15 cellular contexts compared by ENCODE assay signal in genomic region chr2:38438133-38438532, GRCh38.
"Had no signal": no experiment of that assay in that cellular context is flagged by ENCODE, and none has a peak within 500 bp of the region (broad histone marks: within the 10 kb centered on the region; RNA-seq: fewer than 3 reads in every experiment).

No MANE protein-coding gene starts in this region.

- H3K36me3 ChIP-seq: lower lobe of right lung, neutrophil, pancreas, upper lobe of left lung had no signal

- H3K9me3 Mint-ChIP-seq: effector memory CD8-positive, alpha-beta T cell had no signal

- H3K27me3 ChIP-seq: body of pancreas, neutrophil, pancreas, upper lobe of left lung had no signal

- H3K4me1 Mint-ChIP-seq: naive B cell had no signal

- FAIRE-seq: keratinocyte, pancreas had no signal

- ATAC-seq: effector memory CD8-positive, alpha-beta T cell; lower lobe of right lung had no signal

- H3K4me3 ChIP-seq: body of pancreas, lower lobe of right lung, pancreas, upper lobe of left lung had no signal

- H3K4me3 Mint-ChIP-seq: activated naive CD8-positive, alpha-beta T cell; effector memory CD8-positive, alpha-beta T cell had no signal

- DNase-seq: activated CD4-positive, alpha-beta T cell treated with anti-CD3 and anti-CD28 coated beads, Interleukin-2, amount 50 U/mL, for 4 hours; activated gamma-delta T cell treated with Interleukin-2 at 50 U/mL for 16 hours; caudate nucleus; effector memory CD8-positive, alpha-beta T cell; hypothalamus; lower lobe of right lung; naive B cell; stimulated activated CD4-positive, alpha-beta T cell treated with anti-CD3 and anti-CD28 coated beads, Interleukin-2, amount 100 ng/mL, for 24 hours; stimulated activated naive CD4-positive, alpha-beta T cell treated with Interleukin-2 at 50 U/mL for 16 hours; upper lobe of left lung had no signal

- H3K4me1 ChIP-seq: pancreas had no signal

- H3K36me3 Mint-ChIP-seq: activated naive CD8-positive, alpha-beta T cell had no signal

- H3K9me3 ChIP-seq: body of pancreas, lower lobe of right lung, neutrophil, pancreas, upper lobe of left lung had no signal

- H3K27ac Mint-ChIP-seq: activated naive CD8-positive, alpha-beta T cell; effector memory CD8-positive, alpha-beta T cell had no signal

- H3K27ac ChIP-seq: lower lobe of right lung, neutrophil, upper lobe of left lung had no signal
